ENCODE assay signal across 20 cellular contexts in the genomic region with DNA sequence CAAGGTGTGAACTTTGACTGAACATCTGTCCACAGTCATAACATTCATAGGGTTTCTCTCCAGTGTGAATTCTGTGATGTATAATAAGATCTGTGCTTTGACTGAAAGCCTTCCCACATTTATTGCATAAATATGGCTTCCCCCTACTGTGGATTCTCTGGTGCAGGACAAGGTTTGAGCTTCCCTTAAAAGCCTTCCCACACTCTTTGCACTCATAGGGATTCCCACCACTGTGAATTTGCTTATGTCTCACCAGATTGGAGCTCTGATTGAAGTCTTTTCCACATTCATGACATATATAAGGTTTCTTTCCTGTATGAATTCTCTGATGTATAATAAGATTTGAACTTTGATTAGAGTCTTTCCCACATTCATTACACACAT. TPM values are rescaled to one million over a fixed set of nuclear protein-coding genes. Genes with fewer than 3 reads are reported as not detected.
"Had no signal": no experiment of that assay in that cellular context is flagged by ENCODE, and none has a peak within 500 bp of the region (broad histone marks: within the 10 kb centered on the region; RNA-seq: fewer than 3 reads in every experiment).

No MANE protein-coding gene starts in this region.

- H3K27ac ChIP-seq: brain microvascular endothelial cell, transverse colon, vagina had no signal

- H3K27me3 Mint-ChIP-seq: activated CD8-positive, alpha-beta T cell treated with anti-CD3 and anti-CD28 coated beads for 36 hours; activated naive CD8-positive, alpha-beta T cell treated with anti-CD3 and anti-CD28 coated beads for 36 hours; naive thymus-derived CD8-positive, alpha-beta T cell; stimulated activated memory B cell treated with anti-CD40 and anti-IgM and Interleukin-4, amounts not matched to agents 10 μg/mL and 1 μg/mL and 100 μg/mL, for 72 hours had no signal

- H3K27ac Mint-ChIP-seq: activated CD8-positive, alpha-beta T cell treated with anti-CD3 and anti-CD28 coated beads for 36 hours; stimulated activated memory B cell treated with anti-CD40 and anti-IgM and Interleukin-4, amounts not matched to agents 10 μg/mL and 1 μg/mL and 100 μg/mL, for 72 hours; WTC11 had no signal

- H3K4me1 ChIP-seq: transverse colon, vagina had no signal

- H3K27me3 ChIP-seq: brain microvascular endothelial cell, transverse colon, vagina had no signal

- ATAC-seq: left colon; mucosa of descending colon; naive thymus-derived CD8-positive, alpha-beta T cell; stimulated activated memory B cell treated with anti-CD40 and anti-IgM and Interleukin-4, amounts not matched to agents 10 μg/mL and 1 μg/mL and 100 μg/mL, for 72 hours; WTC11 had no signal

- H3K4me3 ChIP-seq: mucosa of descending colon, transverse colon, vagina had no signal

- DNase-seq: activated CD4-positive, alpha-beta T cell treated with anti-CD3 and anti-CD28 coated beads for 4 hours; activated CD8-positive, alpha-beta memory T cell treated with anti-CD3 and anti-CD28 coated beads, Interleukin-2, amount 50 U/mL, for 4 hours; activated CD8-positive, alpha-beta T cell treated with anti-CD3 and anti-CD28 coated beads for 36 hours; activated naive CD8-positive, alpha-beta T cell treated with anti-CD3 and anti-CD28 coated beads for 36 hours; brain microvascular endothelial cell; cortex of kidney; effector CD8-positive, alpha-beta T cell; head of caudate nucleus; left colon; mucosa of descending colon; naive thymus-derived CD8-positive, alpha-beta T cell; nucleus accumbens; posterior cingulate gyrus; T-helper 2 cell; transverse colon had no signal

- H3K4me3 Mint-ChIP-seq: activated CD8-positive, alpha-beta T cell treated with anti-CD3 and anti-CD28 coated beads for 36 hours; activated naive CD8-positive, alpha-beta T cell treated with anti-CD3 and anti-CD28 coated beads for 36 hours; stimulated activated memory B cell treated with anti-CD40 and anti-IgM and Interleukin-4, amounts not matched to agents 10 μg/mL and 1 μg/mL and 100 μg/mL, for 72 hours; WTC11 had no signal

- H3K4me1 Mint-ChIP-seq: activated naive CD8-positive, alpha-beta T cell treated with anti-CD3 and anti-CD28 coated beads for 36 hours; stimulated activated memory B cell treated with anti-CD40 and anti-IgM and Interleukin-4, amounts not matched to agents 10 μg/mL and 1 μg/mL and 100 μg/mL, for 72 hours; WTC11 had no signal

RNA-seq across cellular contexts. Expression of gene SCIMP, which starts 51.3 kb away (rescaled TPM):
- total RNA-seq: activated naive CD8-positive, alpha-beta T cell treated with anti-CD3 and anti-CD28 coated beads for 36 hours; fibroblast of lung; lung microvascular endothelial cell; WTC11 had no signal
- polyA plus RNA-seq: fibroblast of lung had no signal
